In genomic region chrX:49309401-49309981, GRCh38 we compare ENCODE assay signal across 8 cellular contexts. TPM values are rescaled to one million over a fixed set of nuclear protein-coding genes. Genes with fewer than 3 reads are reported as not detected.
DNase-seq lines count a peak whose midpoint lies in the region; ATAC-seq and TF ChIP-seq lines count a peak whose summit lies in the region.

No MANE protein-coding gene starts in this region.

- WGBS in iPS DF 6.9 (ENCODE audit: insufficient coverage, insufficient read length) = no CpG with 5 or more reads among the region's 8 CpGs

- H3K9ac ChIP-seq in skeletal muscle tissue (ENCODE audit: low read depth in 1 of 3, low read length in 3 of 3) = peak overlapping the region in 2 of 3 donors; percentile 62 to 74

- H3K4me1 ChIP-seq in iPS DF 6.9 (ENCODE audit: control insufficient read depth, insufficient read depth, low read length) (no peaks in the 10 kb centered on the region), skeletal muscle tissue (ENCODE audit: control insufficient read depth in 3 of 3, insufficient read depth in 3 of 3, low read length in 3 of 3) (peaks cover 2 to 7% (median 3%) of the 10 kb centered on the region in 3 donors), A673 (ENCODE audit: insufficient read depth, low read length, poor library complexity, severe bottlenecking) (no peaks in the 10 kb centered on the region)

- peak; percentile 58 for ATAC-seq in activated naive CD8-positive, alpha-beta T cell treated with anti-CD3 and anti-CD28 coated beads, Interleukin-2, amount 10 ng/mL, durations not matched to agents 7 days and 5 days (ENCODE audit: low read depth)

- CTCF ChIA-PET in A673 (lab: Charles Lee) = no interaction called here

- peak overlapping the region; percentile 83 for H3K4me3 Mint-ChIP-seq in activated naive CD8-positive, alpha-beta T cell treated with anti-CD3 and anti-CD28 coated beads, Interleukin-2, amount 10 ng/mL, durations not matched to agents 7 days and 5 days

- H3K9me3 ChIP-seq in iPS DF 6.9 (ENCODE audit: control insufficient read depth, insufficient read depth, low read length) (no peaks in the 10 kb centered on the region), skeletal muscle tissue (ENCODE audit: control insufficient read depth in 3 of 3, low read length in 3 of 3) (no peaks in the 10 kb centered on the region), A673 (ENCODE audit: low read depth, low read length, poor library complexity, severe bottlenecking) (no peaks in the 10 kb centered on the region)

- no TSS peak for BruUV-seq in A673 (replicated peaks; lab: Mats Ljungman, UMichigan)

- H3K36me3 Mint-ChIP-seq in activated naive CD8-positive, alpha-beta T cell treated with anti-CD3 and anti-CD28 coated beads, Interleukin-2, amount 10 ng/mL, durations not matched to agents 7 days and 5 days = peaks cover 2% of the 10 kb centered on the region

- POLR2A ChIA-PET in activated naive CD8-positive, alpha-beta T cell treated with anti-CD3 and anti-CD28 coated beads, Interleukin-2, amount 10 ng/mL, durations not matched to agents 7 days and 5 days (lab: Charles Lee) = interaction anchor here (1.0 to 1.7 kb wide), 7 partner anchors 15 to 143 kb away, joined by 3 to 4 read pairs (median 3); no protein-coding TSS in a partner anchor
- POLR2A ChIA-PET in A673 (lab: Charles Lee; ENCODE audit: low non-redundant PET) = no interaction called here

- intact Hi-C loops in A673 (cut with micrococcal nuclease; ENCODE audit: unreplicated experiment) = no loop called here

- H3K27me3 ChIP-seq in iPS DF 6.9 (ENCODE audit: control insufficient read depth, insufficient read depth, low read length) (no peaks in the 10 kb centered on the region), skeletal muscle tissue (ENCODE audit: control insufficient read depth in 3 of 3, insufficient read depth in 3 of 3, low read length in 3 of 3) (no peaks in the 10 kb centered on the region), A673 (replicated peaks; ENCODE audit: insufficient read depth, low read depth, low read length, poor library complexity) (no peaks in the 10 kb centered on the region)

- no peaks in the 10 kb centered on the region for H3K9me3 Mint-ChIP-seq in activated naive CD8-positive, alpha-beta T cell treated with anti-CD3 and anti-CD28 coated beads, Interleukin-2, amount 10 ng/mL, durations not matched to agents 7 days and 5 days

- H3K4me1 Mint-ChIP-seq in activated naive CD8-positive, alpha-beta T cell treated with anti-CD3 and anti-CD28 coated beads, Interleukin-2, amount 10 ng/mL, durations not matched to agents 7 days and 5 days = peaks cover 17% of the 10 kb centered on the region

- TF ChIP-seq CTCF in A673 (conservative IDR thresholded peaks at IDR 0.05; ENCODE audit: low read depth, low read length) = no peak

- H3K27ac ChIP-seq in iPS DF 6.9 (ENCODE audit: low read length) (no peak overlapping the region), skeletal muscle tissue (ENCODE audit: low read depth, low read length) (peak overlapping the region; percentile 19), A673 (ENCODE audit: low read depth, low read length, poor library complexity, severe bottlenecking) (no peak overlapping the region)

- H3K27me3 Mint-ChIP-seq in activated naive CD8-positive, alpha-beta T cell treated with anti-CD3 and anti-CD28 coated beads, Interleukin-2, amount 10 ng/mL, durations not matched to agents 7 days and 5 days = no peaks in the 10 kb centered on the region

- H3K4me3 ChIP-seq in iPS DF 6.9 (ENCODE audit: low read length) (no peak overlapping the region), skeletal muscle tissue (ENCODE audit: low read length in 3 of 3) (peak overlapping the region; percentile 63 to 71 (median 70)), A673 (ENCODE audit: low read depth, low read length, poor library complexity, severe bottlenecking) (no peak overlapping the region)

- DNase-seq in HT-29 (ENCODE audit: low spot score) (peak; percentile 44), iPS DF 6.9 (ENCODE audit: low read depth, low spot score) (peak; percentile 39), NCI-H82 treated with DMSO at 0.1 percent for 48 hours (lab: John Stamatoyannopoulos, UW; ENCODE audit: unreplicated experiment) (no peak), NCI-H2171 treated with DMSO at 0.1 percent for 48 hours (lab: John Stamatoyannopoulos, UW) (no peak), A673 (ENCODE audit: low spot score) (no peak), SKM-1 (lab: John Stamatoyannopoulos, UW; ENCODE audit: unreplicated experiment) (no peak)
- DNase-seq in activated naive CD8-positive, alpha-beta T cell treated with anti-CD3 and anti-CD28 coated beads, Interleukin-2, amount 10 ng/mL, durations not matched to agents 7 days and 5 days = no peak

- H3K36me3 ChIP-seq in iPS DF 6.9 (ENCODE audit: control insufficient read depth, insufficient read depth, low read length) (no peaks in the 10 kb centered on the region), skeletal muscle tissue (ENCODE audit: control insufficient read depth in 3 of 3, insufficient read depth in 3 of 3, low read length in 3 of 3) (no peaks in the 10 kb centered on the region), A673 (ENCODE audit: insufficient read depth, low read length, poor library complexity, severe bottlenecking) (no peaks in the 10 kb centered on the region)

- peak overlapping the region; percentile 94 for H3K27ac Mint-ChIP-seq in activated naive CD8-positive, alpha-beta T cell treated with anti-CD3 and anti-CD28 coated beads, Interleukin-2, amount 10 ng/mL, durations not matched to agents 7 days and 5 days

RNA-seq across cellular contexts. Expression of gene GAGE10, which starts 6.0 kb away (rescaled TPM):
- total RNA-seq in HT-29 (2014; rRNA removed; shearing (Covaris generic)) = not detected in 2 replicates
- not detected for total RNA-seq in activated naive CD8-positive, alpha-beta T cell treated with anti-CD3 and anti-CD28 coated beads, Interleukin-2, amount 10 ng/mL, durations not matched to agents 7 days and 5 days
- total RNA-seq in skeletal muscle tissue (not detected), A673 (2021) (not detected in 2 replicates)

RNA-seq across cellular contexts. Expression of gene GAGE12J, which starts 12.3 kb away (rescaled TPM):
- total RNA-seq in HT-29 (2014; rRNA removed; shearing (Covaris generic)) = not detected in 2 replicates
- total RNA-seq in activated naive CD8-positive, alpha-beta T cell treated with anti-CD3 and anti-CD28 coated beads, Interleukin-2, amount 10 ng/mL, durations not matched to agents 7 days and 5 days = not detected
- total RNA-seq in skeletal muscle tissue (not detected), A673 (2021) (not detected in 2 replicates)

RNA-seq across cellular contexts. Expression of gene GAGE13, which starts 21.9 kb away (rescaled TPM):
- not detected in 2 replicates for total RNA-seq in HT-29 (2014; rRNA removed; shearing (Covaris generic))
- total RNA-seq in activated naive CD8-positive, alpha-beta T cell treated with anti-CD3 and anti-CD28 coated beads, Interleukin-2, amount 10 ng/mL, durations not matched to agents 7 days and 5 days = not detected
- total RNA-seq in skeletal muscle tissue (not detected), A673 (2021) (not detected in 2 replicates)

RNA-seq across cellular contexts. Expression of gene PPP1R3F, which starts 39.9 kb away (rescaled TPM):
- 7.2 and 7.3 TPM in 2 replicates for total RNA-seq in HT-29 (2014; rRNA removed; shearing (Covaris generic))
- total RNA-seq in activated naive CD8-positive, alpha-beta T cell treated with anti-CD3 and anti-CD28 coated beads, Interleukin-2, amount 10 ng/mL, durations not matched to agents 7 days and 5 days = 10 to 100 TPM; 12.7 to 13.2 TPM
- 6.8 TPM for total RNA-seq in skeletal muscle tissue
- 11.4 and 12.3 TPM in 2 replicates for total RNA-seq in A673 (2021)

RNA-seq across cellular contexts. Expression of gene FOXP3, which starts 45.0 kb away (rescaled TPM):
- not detected in 2 replicates for total RNA-seq in HT-29 (2014; rRNA removed; shearing (Covaris generic))
- total RNA-seq in activated naive CD8-positive, alpha-beta T cell treated with anti-CD3 and anti-CD28 coated beads, Interleukin-2, amount 10 ng/mL, durations not matched to agents 7 days and 5 days = 10 to 100 TPM; 23.3 to 23.6 TPM
- total RNA-seq in skeletal muscle tissue (not detected), A673 (2021) (0.20 TPM in 1 of 2 replicates, not detected in the other)

Comparison
In these comparisons a context has a peak if more than half of its experiments do, and no peak if none do; other contexts are left out.
1. DNase-seq: peak in HT-29 (single experiment) and iPS DF 6.9 (single experiment); none in activated naive CD8-positive, alpha-beta T cell treated with anti-CD3 and anti-CD28 coated beads, Interleukin-2, amount 10 ng/mL, durations not matched to agents 7 days and 5 days (single experiment), NCI-H82 treated with DMSO at 0.1 percent for 48 hours (single experiment), NCI-H2171 treated with DMSO at 0.1 percent for 48 hours (single experiment), A673 (single experiment) and SKM-1 (single experiment).
2. H3K4me3 ChIP-seq: peak in skeletal muscle tissue (3 of 3); none in iPS DF 6.9 (single experiment) and A673 (single experiment).